1 cellular context compared by ENCODE assay signal in genomic region chr5:6510132-6510531, GRCh38.
TF ChIP-seq lines count a peak whose summit lies in the region.

No MANE protein-coding gene starts in this region.

TF ChIP-seq in H1, 55 proteins besides CTCF, POLR2A, EP300 and RAD21:
- no peak for TF ChIP-seq JUND (IDR thresholded peaks at IDR 0.05; ENCODE audit: low read length)
- TF ChIP-seq TEAD4 (IDR thresholded peaks at IDR 0.05; ENCODE audit: low read depth, low read length), result no peak
- TF ChIP-seq YY1 (IDR thresholded peaks at IDR 0.05; ENCODE audit: low read depth, low read length), result no peak
